28 cellular contexts compared by ENCODE assay signal in the genomic region with DNA sequence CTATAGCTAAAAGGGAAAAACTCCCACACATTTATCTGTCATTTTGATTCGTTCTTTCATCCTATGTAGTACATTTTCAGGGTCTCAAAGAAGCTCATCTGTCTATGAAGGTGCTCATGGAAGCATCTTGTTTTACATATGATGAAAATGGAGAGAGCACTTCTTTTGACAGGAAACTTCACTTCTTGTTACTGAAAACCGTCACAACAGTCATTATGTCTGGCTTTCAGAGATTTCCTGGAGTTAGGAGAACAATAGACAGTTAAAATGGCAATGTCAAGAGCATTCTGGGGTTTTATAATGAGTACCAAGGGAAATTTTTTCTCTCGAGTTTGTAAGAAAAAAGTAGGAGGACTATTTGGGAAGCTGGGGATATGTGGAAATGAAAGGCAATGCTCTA.
"Had no signal": no experiment of that assay in that cellular context is flagged by ENCODE, and none has a peak within 500 bp of the region (broad histone marks: within the 10 kb centered on the region; RNA-seq: fewer than 3 reads in every experiment).

No MANE protein-coding gene starts in this region.

- H3K4me3 ChIP-seq: ascending aorta, breast epithelium, left lung, lower lobe of right lung, skin epidermis, testis, transverse colon had no signal

- FAIRE-seq: frontal cortex, TTC549 had no signal

- H3K4me1 ChIP-seq: ascending aorta, breast epithelium, left lung, lower lobe of right lung, testis, transverse colon had no signal

- H3K27ac ChIP-seq: ascending aorta, breast epithelium, epithelial cell of prostate, left lung, lower lobe of right lung, neutrophil, skin epidermis, testis, transverse colon, VCaP had no signal

- H3K36me3 ChIP-seq: ascending aorta, breast epithelium, left lung, lower lobe of right lung, neutrophil, transverse colon had no signal

- DNase-seq: activated CD4-positive, alpha-beta memory T cell treated with anti-CD3 and anti-CD28 coated beads for 36 hours; activated CD4-positive, alpha-beta T cell treated with anti-CD3 and anti-CD28 coated beads for 4 hours; activated CD8-positive, alpha-beta memory T cell treated with anti-CD3 and anti-CD28 coated beads, Interleukin-2, amount 50 U/mL, for 4 hours; activated gamma-delta T cell; activated naive CD4-positive, alpha-beta T cell treated with anti-CD3 and anti-CD28 coated beads, Interleukin-2, amount 10 ng/mL, durations not matched to agents 7 days and 5 days; activated naive CD8-positive, alpha-beta T cell treated with anti-CD3 and anti-CD28 coated beads, Interleukin-2, amount 10 ng/mL, durations not matched to agents 7 days and 5 days; activated T-cell treated with anti-CD3 and anti-CD28 coated beads, Interleukin-2, amount 50 U/mL, for 24 hours; central memory CD4-positive, alpha-beta T cell; endodermal cell; left lung; lower lobe of right lung; mesenchymal stem cell; natural killer cell; stimulated activated CD4-positive, alpha-beta T cell treated with anti-CD3 and anti-CD28 coated beads, Interleukin-12 subunit alpha, Interleukin-12 subunit beta, amount 100 ng/mL, for 4 hours; stimulated activated CD4-positive, alpha-beta T cell treated with anti-CD3 and anti-CD28 coated beads, Interleukin-4, amount 100 ng/mL, for 1 hour; stimulated activated naive CD8-positive, alpha-beta T cell treated with anti-CD3 and anti-CD28 coated beads, Interleukin-15, Interleukin-2, amounts not matched to agents 100 U/mL and 50 U/mL, for 24 hours; T-helper 9 cell; testis; transverse colon had no signal

- H3K27me3 ChIP-seq: ascending aorta, breast epithelium, left lung, testis, transverse colon had no signal

- H3K9me3 ChIP-seq: ascending aorta, breast epithelium, left lung, lower lobe of right lung, neutrophil, testis, transverse colon had no signal

- ATAC-seq: left lung; lower lobe of right lung; natural killer cell; sciatic nerve; stimulated activated naive CD8-positive, alpha-beta T cell treated with anti-CD3 and anti-CD28 coated beads, Interleukin-15, Interleukin-2, amounts not matched to agents 100 U/mL and 50 U/mL, for 24 hours had no signal
